Comparison of ENCODE assay signal across 9 cellular contexts in the genomic region with DNA sequence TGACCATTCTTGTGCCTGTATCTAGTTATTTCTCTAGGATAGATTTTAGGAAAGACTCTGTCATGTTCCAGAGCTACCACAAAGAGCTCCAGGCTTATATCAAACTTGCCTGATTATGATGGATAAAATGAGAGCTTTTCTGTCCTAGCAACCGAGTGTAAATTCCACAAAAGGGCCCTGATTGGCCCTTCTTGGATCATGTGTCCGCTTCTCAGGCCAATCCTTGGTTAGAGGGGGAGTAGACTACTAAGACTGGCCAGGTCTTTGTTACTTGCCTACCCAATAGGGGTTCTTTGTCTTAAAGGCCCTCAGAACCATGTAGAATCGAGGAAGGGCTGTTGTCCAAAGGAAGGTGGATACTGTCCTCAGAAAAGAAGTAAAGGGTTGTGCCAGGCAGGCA. TPM values are rescaled to one million over a fixed set of nuclear protein-coding genes. Genes with fewer than 3 reads are reported as not detected.
DNase-seq lines count a peak whose midpoint lies in the region; ATAC-seq, FAIRE-seq and TF ChIP-seq lines count a peak whose summit lies in the region.
"Had no signal": no experiment of that assay in that cellular context is flagged by ENCODE, and none has a peak within 500 bp of the region (broad histone marks: within the 10 kb centered on the region; RNA-seq: fewer than 3 reads in every experiment).

No MANE protein-coding gene starts in this region.

- in situ Hi-C loops in GM13977 (cut with MboI; ENCODE audit: low pct_unique_long_range_greater_than_20kb, low sequenced_read_pairs, unreplicated experiment): no loop called here

- ATAC-seq in GM21786 (IDR thresholded peaks at IDR 0.05; ENCODE audit: unreplicated experiment) (no peak), HG03280 (IDR thresholded peaks at IDR 0.05; ENCODE audit: unreplicated experiment) (no peak)

- H3K4me3 ChIP-seq in AG10803 (ENCODE audit: low read length): no peak overlapping the region
- no peak overlapping the region for H3K4me3 ChIP-seq in stomach
- H3K4me3 ChIP-seq in kidney (ENCODE audit: low read length in 2 of 2): no peak overlapping the region

- peaks cover 4% of the 10 kb centered on the region for H3K36me3 Mint-ChIP-seq in glutamatergic neuron (ENCODE audit: unreplicated experiment)

- TF ChIP-seq CTCF in AG10803 (conservative IDR thresholded peaks at IDR 0.05; ENCODE audit: low read length) (no peak), GM13977 (IDR thresholded peaks at IDR 0.05; ENCODE audit: extremely low read depth, insufficient read depth, missing control alignments) (no peak), glutamatergic neuron (IDR thresholded peaks at IDR 0.05; ENCODE audit: partially characterized antibody, unreplicated experiment) (no peak), stomach (IDR thresholded peaks at IDR 0.05) (no peak), kidney (IDR thresholded peaks at IDR 0.05; ENCODE audit: borderline replicate concordance, extremely low read depth, insufficient read depth) (no peak)

- no peak overlapping the region for H3K27ac Mint-ChIP-seq in glutamatergic neuron (ENCODE audit: unreplicated experiment)

- H3K36me3 ChIP-seq in stomach (peaks cover 33 to 43% (median 43%) of the 10 kb centered on the region in 4 donors), kidney (ENCODE audit: control insufficient read depth in 1 of 2, insufficient read depth in 2 of 2, low read length in 2 of 2) (peaks cover 10 to 12% of the 10 kb centered on the region in 2 donors)

- H3K9me3 Mint-ChIP-seq in glutamatergic neuron (ENCODE audit: unreplicated experiment): peaks cover 7% of the 10 kb centered on the region
- H3K9me3 Mint-ChIP-seq: memory B cell had no signal

- 67 to 87% (median 86%) methylated on average over 3 of the region's 3 CpGs for WGBS in stomach, 5 donors

- DNase-seq in AG10803 (ENCODE audit: low read depth): peak; percentile 24
- DNase-seq in GM13977 (ENCODE audit: low spot score): peak; percentile 58
- DNase-seq in SW480 (ENCODE audit: low spot score): peak; percentile 48
- DNase-seq in glutamatergic neuron: no peak
- no peak for DNase-seq in stomach
- DNase-seq in kidney: no peak

- H3K27ac ChIP-seq in stomach (no peak overlapping the region), kidney (ENCODE audit: low read depth in 2 of 2, low read length in 2 of 2) (no peak overlapping the region)

- peaks cover 8% of the 10 kb centered on the region for H3K4me1 Mint-ChIP-seq in glutamatergic neuron (ENCODE audit: low read depth, unreplicated experiment)

- peak overlapping the region; percentile 25 for H3K4me3 Mint-ChIP-seq in glutamatergic neuron (ENCODE audit: unreplicated experiment)

- H3K9me3 ChIP-seq in stomach (no peaks in the 10 kb centered on the region), kidney (ENCODE audit: control insufficient read depth in 1 of 2, low read length in 2 of 2) (no peaks in the 10 kb centered on the region)

- H3K4me1 ChIP-seq in stomach: peaks cover 20 to 56% (median 39%) of the 10 kb centered on the region in 4 donors
- peaks cover 0 to 9% of the 10 kb centered on the region in 2 donors for H3K4me1 ChIP-seq in kidney (ENCODE audit: control insufficient read depth in 1 of 2, insufficient read depth in 1 of 2, low read depth in 1 of 2, low read length in 2 of 2)

- H3K9ac ChIP-seq in kidney (ENCODE audit: low read length in 2 of 2): no peak overlapping the region

- intact Hi-C loops in stomach (cut with DNase I; ENCODE audit: low total_unique reads): no loop called here
- intact Hi-C loops in kidney (cut with DNase I): no loop called here

- peaks cover 8% of the 10 kb centered on the region for H3K27me3 Mint-ChIP-seq in glutamatergic neuron (ENCODE audit: unreplicated experiment)
- H3K27me3 Mint-ChIP-seq: memory B cell had no signal

- no peaks in the 10 kb centered on the region for H3K27me3 ChIP-seq in stomach

- TF ChIP-seq POLR2A in stomach (IDR thresholded peaks at IDR 0.05): no peak

- TF ChIP-seq EP300 in stomach (IDR thresholded peaks at IDR 0.05): no peak

- FAIRE-seq in kidney (lab: Jason Lieb, UNC): no peak

RNA-seq across cellular contexts. Expression of a gene that starts 2.4 kb away (rescaled TPM):
- total RNA-seq in glutamatergic neuron (ENCODE audit: unreplicated experiment) (119 TPM), stomach (10 to 100 TPM in 4 of 5 donors, 1 to 10 TPM in 1; 8.1 to 28.6 (median 13.4) TPM), kidney (13.6 TPM)
- polyA plus RNA-seq in stomach (1 to 10 TPM; 6.9 to 9.7 (median 9.0) TPM), kidney (ENCODE audit: insufficient read depth, low read depth, low replicate concordance) (7.2 TPM)

RNA-seq across cellular contexts. Expression of a gene that starts 19.6 kb away (rescaled TPM):
- total RNA-seq in glutamatergic neuron (ENCODE audit: unreplicated experiment) (not detected), stomach (10 to 100 TPM in 1 of 5 donors, under 1 TPM in 2, not detected in 2; 0.73 to 11.1 (median 0.87) TPM), kidney (2.5 TPM)
- polyA plus RNA-seq in stomach (under 1 TPM; 0.13 to 0.93 (median 0.76) TPM), kidney (ENCODE audit: insufficient read depth, low read depth, low replicate concordance) (3.0 TPM)

RNA-seq across cellular contexts. Expression of a gene that starts 41.9 kb away (rescaled TPM):
- total RNA-seq in glutamatergic neuron (ENCODE audit: unreplicated experiment) (1.4 TPM), stomach (10 to 100 TPM in 1 of 5 donors, 1 to 10 TPM in 3, under 1 TPM in 1; 0.45 to 15.2 (median 1.9) TPM), kidney (26.6 TPM)
- polyA plus RNA-seq in stomach (1 to 10 TPM; 2.3 to 7.2 (median 3.5) TPM), kidney (ENCODE audit: insufficient read depth, low read depth, low replicate concordance) (6.5 TPM)

Comparison
In these comparisons a context has a peak if more than half of its experiments do, and no peak if none do; other contexts are left out.
1. DNase-seq: peak in AG10803 (single experiment), GM13977 (single experiment) and SW480 (single experiment); none in glutamatergic neuron (single experiment), stomach (single experiment) and kidney (single experiment).